Comparison of ENCODE assay signal across 20 cellular contexts in genomic region chr1:107551491-107551890, GRCh38.
DNase-seq lines count a peak whose midpoint lies in the region; ATAC-seq lines count a peak whose summit lies in the region.
"Had no signal": no experiment of that assay in that cellular context is flagged by ENCODE, and none has a peak within 500 bp of the region (broad histone marks: within the 10 kb centered on the region; RNA-seq: fewer than 3 reads in every experiment).

No MANE protein-coding gene starts in this region.

- intact Hi-C loops in left cardiac atrium (cut with DNase I): no loop called here

- peak; percentile 88 for DNase-seq in DMS 273 treated with DMSO at 0.1 percent for 48 hours (lab: John Stamatoyannopoulos, UW)
- peak; percentile 93 for DNase-seq in NCI-H1694 (lab: John Stamatoyannopoulos, UW)
- peak; percentile 21 for DNase-seq in NCI-H524 treated with DMSO at 0.1 percent for 48 hours (lab: John Stamatoyannopoulos, UW)
- peak; percentile 31 for DNase-seq in pons (ENCODE audit: low spot score)
- no peak for DNase-seq in left cardiac atrium
- no peak for DNase-seq in NCI-H128 (lab: John Stamatoyannopoulos, UW; ENCODE audit: unreplicated experiment)
- DNase-seq: AML-193; CD8-positive, alpha-beta memory T cell; EL; IMR-90; MV-4-11; NCI-H1417 treated with DMSO at 0.1 percent for 48 hours; NCI-H2029; SIG-M5; SK-N-SH; T-helper 2 cell had no signal

- no peak for ATAC-seq in HG02840 (IDR thresholded peaks at IDR 0.05; ENCODE audit: low FRiP score, unreplicated experiment)
- no peak for ATAC-seq in left cardiac atrium
- ATAC-seq in GM21619 (IDR thresholded peaks at IDR 0.05; ENCODE audit: unreplicated experiment): no peak
- ATAC-seq: HCT116, Panc1 had no signal

Comparison
In these comparisons a context has a peak if more than half of its experiments do, and no peak if none do; other contexts are left out.
1. DNase-seq: peak in DMS 273 treated with DMSO at 0.1 percent for 48 hours (single experiment), NCI-H1694 (single experiment), NCI-H524 treated with DMSO at 0.1 percent for 48 hours (single experiment) and pons (single experiment); none in left cardiac atrium (single experiment) and NCI-H128 (single experiment).